ENCODE assay signal across 21 cellular contexts in genomic region chr17:65324977-65325376, GRCh38.
DNase-seq lines count a peak whose midpoint lies in the region; ATAC-seq and TF ChIP-seq lines count a peak whose summit lies in the region.
"Had no signal": no experiment of that assay in that cellular context is flagged by ENCODE, and none has a peak within 500 bp of the region (broad histone marks: within the 10 kb centered on the region; RNA-seq: fewer than 3 reads in every experiment).

No MANE protein-coding gene starts in this region.

- H3K4me1 ChIP-seq in adrenal gland (replicated peaks in 1 of 2), result no peaks in the 10 kb centered on the region
- H3K4me1 ChIP-seq in gastroesophageal sphincter, result peaks cover 0 to 9% (median 0%) of the 10 kb centered on the region in 3 donors
- H3K4me1 ChIP-seq in psoas muscle, result no peaks in the 10 kb centered on the region
- H3K4me1 ChIP-seq: BLaER1 treated with 17β-estradiol and CSF1 and Interleukin-3, amounts not matched to agents 10 nM and 100 nM; vagina had no signal

- H3K27ac ChIP-seq in adrenal gland (no peak overlapping the region), gastroesophageal sphincter (no peak overlapping the region), psoas muscle (no peak overlapping the region)
- H3K27ac ChIP-seq: BLaER1 treated with 17β-estradiol and CSF1 and Interleukin-3, amounts not matched to agents 10 nM and 100 nM; vagina had no signal

- H3K27me3 ChIP-seq in adrenal gland (no peaks in the 10 kb centered on the region), gastroesophageal sphincter (no peaks in the 10 kb centered on the region), psoas muscle (ENCODE audit: insufficient read depth in 3 of 3, low read length in 2 of 3) (no peaks in the 10 kb centered on the region)
- H3K27me3 ChIP-seq: BLaER1 treated with 17β-estradiol and CSF1 and Interleukin-3, amounts not matched to agents 10 nM and 100 nM; vagina had no signal

- TF ChIP-seq POLR2A in adrenal gland (IDR thresholded peaks at IDR 0.05) (no peak), gastroesophageal sphincter (IDR thresholded peaks at IDR 0.05) (no peak)

- no peak for TF ChIP-seq EP300 in gastroesophageal sphincter (IDR thresholded peaks at IDR 0.05)

- TF ChIP-seq CTCF in adrenal gland (IDR thresholded peaks at IDR 0.05) (no peak), gastroesophageal sphincter (IDR thresholded peaks at IDR 0.05) (no peak), psoas muscle (IDR thresholded peaks at IDR 0.05) (no peak)

- WGBS in adrenal gland, 4 donors, result 43 to 56% (median 51%) methylated on average over 2 of the region's 2 CpGs
- 70 to 74% methylated on average over 2 of the region's 2 CpGs for WGBS in gastroesophageal sphincter (ENCODE audit: low coverage in 1 of 2), 2 donors
- WGBS in psoas muscle, 3 donors, result 29 to 36% (median 35%) methylated on average over 2 of the region's 2 CpGs

- intact Hi-C loops in adrenal gland (cut with DNase I), result no loop called here
- intact Hi-C loops in psoas muscle (cut with DNase I), result no loop called here

- H3K4me3 ChIP-seq in adrenal gland (no peak overlapping the region), gastroesophageal sphincter (no peak overlapping the region), psoas muscle (no peak overlapping the region)
- H3K4me3 ChIP-seq: BLaER1 treated with 17β-estradiol and CSF1 and Interleukin-3, amounts not matched to agents 10 nM and 100 nM; vagina had no signal

- peak; percentile 88 for ATAC-seq in gastroesophageal sphincter
- peak in 3 of 4 donors; percentile 51 to 77 (median 58) for ATAC-seq in psoas muscle
- ATAC-seq in HG02840 (IDR thresholded peaks at IDR 0.05; ENCODE audit: low FRiP score, unreplicated experiment), result no peak
- no peak for ATAC-seq in GM18861 (IDR thresholded peaks at IDR 0.05; ENCODE audit: unreplicated experiment)
- ATAC-seq: activated CD8-positive, alpha-beta memory T cell treated with anti-CD3 and anti-CD28 coated beads, Interleukin-2, amount 10 ng/mL, durations not matched to agents 7 days and 5 days had no signal

- H3K9me3 ChIP-seq in adrenal gland (replicated peaks in 1 of 3) (no peaks in the 10 kb centered on the region), gastroesophageal sphincter (no peaks in the 10 kb centered on the region), psoas muscle (no peaks in the 10 kb centered on the region)
- H3K9me3 ChIP-seq: vagina had no signal

- H3K36me3 ChIP-seq in adrenal gland (replicated peaks in 1 of 2) (no peaks in the 10 kb centered on the region), gastroesophageal sphincter (no peaks in the 10 kb centered on the region), psoas muscle (ENCODE audit: insufficient read depth in 1 of 2, low read depth in 1 of 2) (no peaks in the 10 kb centered on the region)
- H3K36me3 ChIP-seq: BLaER1 treated with 17β-estradiol and CSF1 and Interleukin-3, amounts not matched to agents 10 nM and 100 nM; vagina had no signal

- peak; percentile 34 for DNase-seq in AG08395 (ENCODE audit: low spot score)
- peak in 6 of 7 donors; percentile 22 to 58 (median 32) for DNase-seq in adrenal gland
- DNase-seq in psoas muscle, result peak in 1 of 2 donors; percentile 30
- DNase-seq in NCI-H2171 treated with DMSO at 0.1 percent for 48 hours (lab: John Stamatoyannopoulos, UW), result no peak
- DNase-seq in SKM-1 (lab: John Stamatoyannopoulos, UW; ENCODE audit: unreplicated experiment), result no peak
- DNase-seq: activated CD4-positive, alpha-beta T cell treated with anti-CD3 and anti-CD28 coated beads for 4 hours; activated CD8-positive, alpha-beta memory T cell treated with anti-CD3 and anti-CD28 coated beads, Interleukin-2, amount 10 ng/mL, durations not matched to agents 7 days and 5 days; activated naive CD8-positive, alpha-beta T cell treated with anti-CD3 and anti-CD28 coated beads, Interleukin-2, amount 10 ng/mL, durations not matched to agents 7 days and 5 days; dermis blood vessel endothelial cell; KBM-7; MV-4-11; NCI-H1694 treated with DMSO at 0.1 percent for 48 hours; NCI-H82; OCI-M1; SHP77 treated with DMSO at 0.1 percent for 48 hours; stimulated activated CD4-positive, alpha-beta T cell treated with anti-CD3 and anti-CD28 coated beads, Interleukin-12 subunit alpha, Interleukin-12 subunit beta, amount 100 ng/mL, for 4 hours had no signal

Comparison
In these comparisons a context has a peak if more than half of its experiments do, and no peak if none do; other contexts are left out.
1. DNase-seq: peak in AG08395 (single experiment) and adrenal gland (6 of 7); none in NCI-H2171 treated with DMSO at 0.1 percent for 48 hours (single experiment) and SKM-1 (single experiment).
2. ATAC-seq: peak in gastroesophageal sphincter (single experiment) and psoas muscle (3 of 4); none in HG02840 (single experiment) and GM18861 (single experiment).